Comparison of ENCODE assay signal across 29 cellular contexts in genomic region chr2:1551905-1552304, GRCh38.
"Had no signal": no experiment of that assay in that cellular context is flagged by ENCODE, and none has a peak within 500 bp of the region (broad histone marks: within the 10 kb centered on the region; RNA-seq: fewer than 3 reads in every experiment).

No MANE protein-coding gene starts in this region.

- FAIRE-seq: endometrium, endothelial cell of umbilical vein had no signal

- ATAC-seq: activated CD8-positive, alpha-beta memory T cell treated with anti-CD3 and anti-CD28 coated beads, Interleukin-2, amount 10 ng/mL, durations not matched to agents 7 days and 5 days; activated CD8-positive, alpha-beta T cell treated with anti-CD3 and anti-CD28 coated beads, Interleukin-2, amount 10 ng/mL, durations not matched to agents 7 days and 5 days; activated naive CD8-positive, alpha-beta T cell treated with anti-CD3 and anti-CD28 coated beads, Interleukin-2, amount 50 U/mL, for 24 hours; body of pancreas; gastroesophageal sphincter had no signal

- DNase-seq: activated CD4-positive, alpha-beta memory T cell treated with anti-CD3 and anti-CD28 coated beads for 36 hours; activated CD4-positive, alpha-beta T cell treated with anti-CD3 and anti-CD28 coated beads for 36 hours; activated CD4-positive, alpha-beta T cell treated with anti-CD3 and anti-CD28 coated beads, Interleukin-2, amount 10 ng/mL, durations not matched to agents 24 days and 14 days; activated CD4-positive, CD25-positive, alpha-beta regulatory T cell; activated CD4-positive, CD25-positive, alpha-beta regulatory T cell treated with anti-CD3 and anti-CD28 coated beads, Interleukin-2, amount 50 U/mL, for 72 hours; activated CD8-positive, alpha-beta memory T cell treated with anti-CD3 and anti-CD28 coated beads, Interleukin-2, amount 10 ng/mL, durations not matched to agents 7 days and 5 days; activated CD8-positive, alpha-beta memory T cell treated with anti-CD3 and anti-CD28 coated beads, Interleukin-2, amount 50 U/mL, for 4 hours; activated CD8-positive, alpha-beta T cell treated with anti-CD3 and anti-CD28 coated beads, Interleukin-2, amount 10 ng/mL, durations not matched to agents 7 days and 5 days; activated effector memory CD4-positive, alpha-beta T cell treated with anti-CD3 and anti-CD28 coated beads, Interleukin-2, amount 50 U/mL, for 16 hours; activated naive CD4-positive, alpha-beta T cell treated with anti-CD3 and anti-CD28 coated beads for 36 hours; activated naive CD8-positive, alpha-beta T cell treated with anti-CD3 and anti-CD28 coated beads for 36 hours; activated naive CD8-positive, alpha-beta T cell treated with anti-CD3 and anti-CD28 coated beads, Interleukin-2, amount 50 U/mL, for 24 hours; activated T-cell treated with anti-CD3 and anti-CD28 coated beads, Interleukin-2, amount 50 U/mL, for 1 hour; activated T-cell treated with anti-CD3 and anti-CD28 coated beads, Interleukin-2, amount 50 U/mL, for 48 hours; adrenal gland; amygdala; body of pancreas; central memory CD4-positive, alpha-beta T cell; cerebellar nuclear complex; colonic mucosa; effector CD8-positive, alpha-beta T cell; esophagus squamous epithelium; foreskin melanocyte; T-helper 2 cell had no signal

- H3K4me3 ChIP-seq: adrenal gland, body of pancreas, cardiac muscle cell, colonic mucosa, esophagus squamous epithelium, gastroesophageal sphincter had no signal

- H3K9me3 ChIP-seq: adrenal gland, body of pancreas, colonic mucosa, esophagus squamous epithelium, gastroesophageal sphincter had no signal

- H3K27ac ChIP-seq: body of pancreas, cardiac muscle cell, colonic mucosa, epithelial cell of prostate, esophagus squamous epithelium, gastroesophageal sphincter had no signal

- H3K27me3 ChIP-seq: adrenal gland, body of pancreas, colonic mucosa had no signal

- H3K36me3 ChIP-seq: adrenal gland, cardiac muscle cell, colonic mucosa, esophagus squamous epithelium, gastroesophageal sphincter had no signal

- H3K4me1 ChIP-seq: adrenal gland, colonic mucosa had no signal
